19 cellular contexts compared by ENCODE assay signal in genomic region chr20:301886-302848, GRCh38. TPM values are rescaled to one million over a fixed set of nuclear protein-coding genes. Genes with fewer than 3 reads are reported as not detected.
DNase-seq lines count a peak whose midpoint lies in the region; ATAC-seq and TF ChIP-seq lines count a peak whose summit lies in the region.
"Had no signal": no experiment of that assay in that cellular context is flagged by ENCODE, and none has a peak within 500 bp of the region (broad histone marks: within the 10 kb centered on the region; RNA-seq: fewer than 3 reads in every experiment).

No MANE protein-coding gene starts in this region.

- H3K9me3 Mint-ChIP-seq in activated naive CD8-positive, alpha-beta T cell treated with anti-CD3 and anti-CD28 coated beads, Interleukin-2, amount 50 U/mL, for 24 hours: no peaks in the 10 kb centered on the region
- H3K9me3 Mint-ChIP-seq: activated CD4-positive, alpha-beta memory T cell treated with anti-CD3 and anti-CD28 coated beads, Interleukin-2, amount 10 ng/mL, durations not matched to agents 7 days and 5 days had no signal

- H3K27ac Mint-ChIP-seq in activated naive CD8-positive, alpha-beta T cell treated with anti-CD3 and anti-CD28 coated beads, Interleukin-2, amount 50 U/mL, for 24 hours: no peak overlapping the region
- H3K27ac Mint-ChIP-seq: activated CD4-positive, alpha-beta memory T cell treated with anti-CD3 and anti-CD28 coated beads, Interleukin-2, amount 10 ng/mL, durations not matched to agents 7 days and 5 days had no signal

- H3K4me3 ChIP-seq in heart left ventricle (no peak overlapping the region), mesodermal cell (ENCODE audit: extremely low read depth, insufficient read depth, low read length, poor library complexity, severe bottlenecking) (no peak overlapping the region), uterus (no peak overlapping the region)
- H3K4me3 ChIP-seq: HAP-1, right atrium auricular region had no signal

- peaks cover 41% of the 10 kb centered on the region for H3K4me1 Mint-ChIP-seq in activated naive CD8-positive, alpha-beta T cell treated with anti-CD3 and anti-CD28 coated beads, Interleukin-2, amount 50 U/mL, for 24 hours

- WGBS in heart left ventricle, 4 donors: 70 to 75% (median 71%) methylated on average over 13 of the region's 13 CpGs
- WGBS in mesodermal cell (ENCODE audit: insufficient coverage in 2 of 2), 2 experiments: 64 to 68% methylated on average over 12 to 13 of the region's 13 CpGs

- peaks cover 0 to 4% (median 0%) of the 10 kb centered on the region in 9 donors for H3K36me3 ChIP-seq in heart left ventricle
- H3K36me3 ChIP-seq in mesodermal cell (ENCODE audit: control insufficient read depth, insufficient read depth, low read length): peaks cover 24% of the 10 kb centered on the region
- no peaks in the 10 kb centered on the region for H3K36me3 ChIP-seq in uterus
- H3K36me3 ChIP-seq: right atrium auricular region had no signal

- intact Hi-C loops in left ventricle myocardium superior (cut with micrococcal nuclease) (no loop called here), heart left ventricle (cut with DNase I) (no loop called here), uterus (cut with DNase I; ENCODE audit: low total_unique reads) (no loop called here)

- H3K4me1 ChIP-seq in heart left ventricle (peaks cover 7 to 47% (median 35%) of the 10 kb centered on the region in 12 donors), mesodermal cell (ENCODE audit: control insufficient read depth, insufficient read depth, low read length, poor library complexity, severe bottlenecking) (peaks cover 25% of the 10 kb centered on the region), uterus (peaks cover 0 to 6% of the 10 kb centered on the region in 2 donors)

- ATAC-seq in left ventricle myocardium superior: peak; percentile 10
- no peak for ATAC-seq in heart left ventricle
- peak; percentile 41 for ATAC-seq in activated naive CD8-positive, alpha-beta T cell treated with anti-CD3 and anti-CD28 coated beads, Interleukin-2, amount 50 U/mL, for 24 hours
- ATAC-seq in GM21360 (IDR thresholded peaks at IDR 0.05; ENCODE audit: unreplicated experiment): no peak
- no peak for ATAC-seq in HG03457 (IDR thresholded peaks at IDR 0.05; ENCODE audit: unreplicated experiment)
- ATAC-seq: esophagus mucosa had no signal

- no peaks in the 10 kb centered on the region for H3K9me3 ChIP-seq in heart left ventricle
- H3K9me3 ChIP-seq in mesodermal cell (ENCODE audit: control insufficient read depth, low read length): no peaks in the 10 kb centered on the region
- H3K9me3 ChIP-seq in uterus: no peaks in the 10 kb centered on the region
- H3K9me3 ChIP-seq: right atrium auricular region had no signal

- peak overlapping the region in 4 of 12 donors; percentile 45 to 65 (median 48) for H3K27ac ChIP-seq in heart left ventricle
- H3K27ac ChIP-seq in mesodermal cell (ENCODE audit: low read depth, low read length, severe bottlenecking): peak overlapping the region; percentile 89
- H3K27ac ChIP-seq in uterus: no peak overlapping the region
- H3K27ac ChIP-seq: right atrium auricular region had no signal

- peaks cover 37% of the 10 kb centered on the region for H3K36me3 Mint-ChIP-seq in activated naive CD8-positive, alpha-beta T cell treated with anti-CD3 and anti-CD28 coated beads, Interleukin-2, amount 50 U/mL, for 24 hours (ENCODE audit: low read depth)

- DNase-seq in left ventricle myocardium superior: no peak
- no peak for DNase-seq in heart left ventricle
- DNase-seq in activated naive CD8-positive, alpha-beta T cell treated with anti-CD3 and anti-CD28 coated beads, Interleukin-2, amount 50 U/mL, for 24 hours: no peak
- no peak for DNase-seq in uterus
- DNase-seq: activated CD4-positive, alpha-beta memory T cell treated with anti-CD3 and anti-CD28 coated beads, Interleukin-2, amount 10 ng/mL, durations not matched to agents 7 days and 5 days; activated gamma-delta T cell treated with Interleukin-2 at 50 U/mL for 16 hours; glutamatergic neuron; MM.1S; NCI-H187 treated with DMSO at 0.1 percent for 48 hours; NCI-H524; stimulated activated CD4-positive, alpha-beta T cell treated with anti-CD3 and anti-CD28 coated beads, Interleukin-1b, Interleukin-23, amount 100 ng/mL, for 48 hours had no signal

- H3K27me3 ChIP-seq in heart left ventricle: no peaks in the 10 kb centered on the region
- no peaks in the 10 kb centered on the region for H3K27me3 ChIP-seq in uterus
- H3K27me3 ChIP-seq: right atrium auricular region had no signal

- TF ChIP-seq POLR2A in heart left ventricle (IDR thresholded peaks at IDR 0.05) (no peak), uterus (IDR thresholded peaks at IDR 0.05) (no peak)

- H3K27me3 Mint-ChIP-seq in activated naive CD8-positive, alpha-beta T cell treated with anti-CD3 and anti-CD28 coated beads, Interleukin-2, amount 50 U/mL, for 24 hours: peaks cover 2% of the 10 kb centered on the region
- H3K27me3 Mint-ChIP-seq: activated CD4-positive, alpha-beta memory T cell treated with anti-CD3 and anti-CD28 coated beads, Interleukin-2, amount 10 ng/mL, durations not matched to agents 7 days and 5 days had no signal

- H3K4me3 Mint-ChIP-seq in activated naive CD8-positive, alpha-beta T cell treated with anti-CD3 and anti-CD28 coated beads, Interleukin-2, amount 50 U/mL, for 24 hours: no peak overlapping the region
- H3K4me3 Mint-ChIP-seq: activated CD4-positive, alpha-beta memory T cell treated with anti-CD3 and anti-CD28 coated beads, Interleukin-2, amount 10 ng/mL, durations not matched to agents 7 days and 5 days had no signal

- no peak for TF ChIP-seq CTCF in heart left ventricle (IDR thresholded peaks at IDR 0.05)
- no peak for TF ChIP-seq CTCF in uterus (IDR thresholded peaks at IDR 0.05)

RNA-seq across cellular contexts. Expression of gene ZCCHC3, which starts 4.8 kb away (rescaled TPM):
- total RNA-seq in left ventricle myocardium superior (11.0 TPM), heart left ventricle (10 to 100 TPM in 5 of 9 donors, 1 to 10 TPM in 4; 6.9 to 15.3 (median 11.4) TPM), uterus (10 to 100 TPM in 3 of 4 donors, 1 to 10 TPM in 1; 3.3 to 56.7 (median 19.2) TPM)
- polyA plus RNA-seq in heart left ventricle: 1 to 10 TPM; 9.2 to 9.3 TPM
- polyA plus RNA-seq in mesodermal cell (2013, experiment 1 of 2): 38.0 TPM
- polyA plus RNA-seq in mesodermal cell (2013, experiment 2 of 2): 36.6 TPM

RNA-seq across cellular contexts. Expression of gene C20orf96, which starts 11.6 kb away (rescaled TPM):
- total RNA-seq in left ventricle myocardium superior: 6.9 TPM
- 1 to 10 TPM in 8 of 9 donors, under 1 TPM in 1; 0.64 to 6.6 (median 4.5) TPM for total RNA-seq in heart left ventricle
- 1 to 10 TPM; 2.8 to 3.6 TPM for polyA plus RNA-seq in heart left ventricle
- 38.1 TPM for polyA plus RNA-seq in mesodermal cell (2013, experiment 1 of 2)
- polyA plus RNA-seq in mesodermal cell (2013, experiment 2 of 2): 33.5 TPM
- 10 to 100 TPM in 2 of 4 donors, 1 to 10 TPM in 2; 2.8 to 18.2 (median 11.2) TPM for total RNA-seq in uterus

RNA-seq across cellular contexts. Expression of gene SOX12, which starts 23.2 kb away (rescaled TPM):
- total RNA-seq in left ventricle myocardium superior (18.3 TPM), heart left ventricle (10 to 100 TPM in 7 of 9 donors, 1 to 10 TPM in 2; 6.9 to 19.9 (median 11.5) TPM), uterus (10 to 100 TPM in 1 of 4 donors, 1 to 10 TPM in 3; 2.4 to 21.9 (median 7.4) TPM)
- 1 to 10 TPM; 5.4 to 7.2 TPM for polyA plus RNA-seq in heart left ventricle
- 42.8 TPM for polyA plus RNA-seq in mesodermal cell (2013, experiment 1 of 2)
- 40.6 TPM for polyA plus RNA-seq in mesodermal cell (2013, experiment 2 of 2)

RNA-seq across cellular contexts. Expression of gene DEFB132, which starts 44.6 kb away (rescaled TPM):
- not detected for total RNA-seq in left ventricle myocardium superior
- under 1 TPM in 2 of 9 donors, not detected in 7; 0.35 to 0.59 TPM for total RNA-seq in heart left ventricle
- not detected for polyA plus RNA-seq in heart left ventricle
- polyA plus RNA-seq in mesodermal cell (2013, experiment 1 of 2): not detected
- polyA plus RNA-seq in mesodermal cell (2013, experiment 2 of 2): not detected
- total RNA-seq in uterus: not detected
- total RNA-seq: activated CD4-positive, alpha-beta memory T cell treated with anti-CD3 and anti-CD28 coated beads, Interleukin-2, amount 10 ng/mL, durations not matched to agents 7 days and 5 days; esophagus mucosa; OCI-LY7; right atrium auricular region; T-helper 2 cell treated with Interferon-gamma antibody and Interleukin-4, amounts not matched to agents 100 ng/mL and 5 ng/mL, for 36 hours had no signal

RNA-seq across cellular contexts. Expression of gene NRSN2, which starts 44.7 kb away (rescaled TPM):
- total RNA-seq in left ventricle myocardium superior: 17.4 TPM
- total RNA-seq in heart left ventricle: 10 to 100 TPM; 13.8 to 49.5 (median 23.4) TPM
- 10 to 100 TPM; 32.4 to 33.2 TPM for polyA plus RNA-seq in heart left ventricle
- polyA plus RNA-seq in mesodermal cell (2013, experiment 1 of 2): 53.5 TPM
- polyA plus RNA-seq in mesodermal cell (2013, experiment 2 of 2): 44.3 TPM
- 10 to 100 TPM; 10.2 to 65.6 (median 28.7) TPM for total RNA-seq in uterus

Comparison
In these comparisons a context has a peak if more than half of its experiments do, and no peak if none do; other contexts are left out.
1. ATAC-seq: peak in left ventricle myocardium superior (single experiment) and activated naive CD8-positive, alpha-beta T cell treated with anti-CD3 and anti-CD28 coated beads, Interleukin-2, amount 50 U/mL, for 24 hours (single experiment); none in heart left ventricle (0 of 4), GM21360 (single experiment) and HG03457 (single experiment).